15 cellular contexts compared by ENCODE assay signal in genomic region chr4:26525751-26526150, GRCh38. TPM values are rescaled to one million over a fixed set of nuclear protein-coding genes. Genes with fewer than 3 reads are reported as not detected.
"Had no signal": no experiment of that assay in that cellular context is flagged by ENCODE, and none has a peak within 500 bp of the region (broad histone marks: within the 10 kb centered on the region; RNA-seq: fewer than 3 reads in every experiment).

No MANE protein-coding gene starts in this region.

- H3K9me3 ChIP-seq: gastroesophageal sphincter, prostate gland, right lobe of liver had no signal

- H3K27ac ChIP-seq: gastroesophageal sphincter, prostate gland, right lobe of liver had no signal

- H3K4me1 ChIP-seq: gastroesophageal sphincter, prostate gland, right lobe of liver had no signal

- H3K36me3 ChIP-seq: gastroesophageal sphincter, prostate gland, right lobe of liver had no signal

- ATAC-seq: activated CD8-positive, alpha-beta memory T cell treated with anti-CD3 and anti-CD28 coated beads, Interleukin-2, amount 10 ng/mL, durations not matched to agents 7 days and 5 days; gastroesophageal sphincter; right lobe of liver had no signal

- H3K27me3 ChIP-seq: gastroesophageal sphincter, right lobe of liver had no signal

- DNase-seq: activated CD4-positive, alpha-beta T cell treated with anti-CD3 and anti-CD28 coated beads for 1 hour; activated CD4-positive, alpha-beta T cell treated with anti-CD3 and anti-CD28 coated beads, Interleukin-2, amount 50 U/mL, for 48 hours; activated CD8-positive, alpha-beta memory T cell treated with anti-CD3 and anti-CD28 coated beads, Interleukin-2, amount 10 ng/mL, durations not matched to agents 7 days and 5 days; activated gamma-delta T cell treated with Interleukin-2 at 50 U/mL for 16 hours; activated naive CD8-positive, alpha-beta T cell treated with anti-CD3 and anti-CD28 coated beads for 36 hours; activated T-cell treated with anti-CD3 and anti-CD28 coated beads, Interleukin-2, amount 50 U/mL, for 48 hours; nucleus accumbens; right lobe of liver; stimulated activated CD4-positive, alpha-beta T cell treated with anti-CD3 and anti-CD28 coated beads, Interleukin-2, amount 100 ng/mL, for 24 hours; stimulated activated naive CD4-positive, alpha-beta T cell had no signal

- H3K4me3 ChIP-seq: gastroesophageal sphincter, prostate gland, right lobe of liver had no signal

RNA-seq across cellular contexts. Expression of gene CCKAR, which starts 35.5 kb away (rescaled TPM):
- total RNA-seq: activated CD8-positive, alpha-beta memory T cell treated with anti-CD3 and anti-CD28 coated beads, Interleukin-2, amount 10 ng/mL, durations not matched to agents 7 days and 5 days; activated naive CD8-positive, alpha-beta T cell treated with anti-CD3 and anti-CD28 coated beads for 36 hours; lower leg skin; mesothelial cell of epicardium; prostate gland; right lobe of liver had no signal
- polyA plus RNA-seq: keratinocyte had no signal
